Comparison of ENCODE assay signal across 13 cellular contexts in the genomic region with DNA sequence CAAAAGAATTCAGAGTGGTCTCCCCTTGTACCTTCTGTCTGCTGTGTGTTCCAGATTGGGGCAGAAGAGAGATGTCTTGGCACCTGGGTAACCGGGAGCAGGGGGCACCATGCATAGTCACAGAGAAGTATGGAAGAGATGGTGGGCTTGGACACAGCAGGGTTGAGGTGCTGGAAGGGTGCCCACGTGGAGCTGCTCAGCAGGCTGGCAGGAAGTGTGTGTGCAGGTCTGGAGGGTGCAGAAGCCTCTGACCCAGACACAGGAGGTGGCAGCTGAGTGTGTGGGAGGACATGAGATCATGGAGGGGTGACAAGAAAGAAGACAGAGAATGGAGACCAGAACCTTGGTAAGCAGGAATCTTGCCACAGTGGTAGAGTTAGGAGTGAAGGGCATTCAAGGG. TPM values are rescaled to one million over a fixed set of nuclear protein-coding genes. Genes with fewer than 3 reads are reported as not detected.
DNase-seq lines count a peak whose midpoint lies in the region; ATAC-seq and TF ChIP-seq lines count a peak whose summit lies in the region.
"Had no signal": no experiment of that assay in that cellular context is flagged by ENCODE, and none has a peak within 500 bp of the region (broad histone marks: within the 10 kb centered on the region; RNA-seq: fewer than 3 reads in every experiment).

No MANE protein-coding gene starts in this region.

- peak overlapping the region; percentile 29 for H3K18ac ChIP-seq in trophoblast cell (ENCODE audit: low read length)

- H2BK12ac ChIP-seq in trophoblast cell (ENCODE audit: low read length): peak overlapping the region; percentile 72

- no peak overlapping the region for H3K4me2 ChIP-seq in trophoblast cell (ENCODE audit: low read length)

- H3K4me3 ChIP-seq in CD8-positive, alpha-beta T cell (ENCODE audit: low read depth, low read length): no peak overlapping the region
- H3K4me3 ChIP-seq in trophoblast cell (ENCODE audit: low read depth, low read length) (no peak overlapping the region), ovary (no peak overlapping the region), brain microvascular endothelial cell (ENCODE audit: low read depth, low read length) (no peak overlapping the region)
- H3K4me3 ChIP-seq: adrenal gland, skin epidermis had no signal

- H3K14ac ChIP-seq in trophoblast cell (ENCODE audit: low read length): peak overlapping the region; percentile 18

- TF ChIP-seq EP300 in ovary (IDR thresholded peaks at IDR 0.05): no peak

- TF ChIP-seq POLR2A in ovary (IDR thresholded peaks at IDR 0.05): no peak

- peak overlapping the region; percentile 17 for H2AFZ ChIP-seq in trophoblast cell (ENCODE audit: insufficient read depth, low read length, poor library complexity)

- no peak overlapping the region for H4K12ac ChIP-seq in trophoblast cell (ENCODE audit: low read depth, low read length)

- POLR2A ChIA-PET in CD8-positive, alpha-beta T cell (lab: Charles Lee): no interaction called here

- H3K36me3 Mint-ChIP-seq in CD8-positive, alpha-beta T cell: no peaks in the 10 kb centered on the region

- in situ Hi-C loops in brain microvascular endothelial cell (cut with HindIII; ENCODE audit: low pct_ligation_motif_present, low sequenced_read_pairs): no loop called here

- H3K23ac ChIP-seq in trophoblast cell (ENCODE audit: low read length): no peak overlapping the region

- CTCF ChIA-PET in CD8-positive, alpha-beta T cell (lab: Charles Lee): interaction anchor here (0.9 kb wide), 1 partner anchor 180 kb away, joined by 3 read pairs; no protein-coding TSS in a partner anchor

- no peaks in the 10 kb centered on the region for H3K36me3 ChIP-seq in CD8-positive, alpha-beta T cell (ENCODE audit: insufficient read depth, low read length)
- H3K36me3 ChIP-seq in trophoblast cell (ENCODE audit: control insufficient read depth in 1 of 2, insufficient read depth in 2 of 2, low read length in 2 of 2): no peaks in the 10 kb centered on the region
- no peaks in the 10 kb centered on the region for H3K36me3 ChIP-seq in ovary
- no peaks in the 10 kb centered on the region for H3K36me3 ChIP-seq in brain microvascular endothelial cell (replicated peaks)
- H3K36me3 ChIP-seq: adrenal gland had no signal

- no CpG with 5 or more reads among the region's 2 CpGs for WGBS in trophoblast cell (ENCODE audit: extremely low coverage, insufficient coverage, insufficient read length)
- 36 to 73% (median 63%) methylated on average over 2 of the region's 2 CpGs for WGBS in ovary, 3 donors

- intact Hi-C loops in CD8-positive, alpha-beta T cell (cut with DNase I, micrococcal nuclease): loop anchor here in 1 of 2 experiments (5.0 kb wide), 1 partner anchor 82 kb away; no protein-coding TSS in a partner anchor
- intact Hi-C loops in ovary (cut with DNase I): no loop called here

- H3K79me2 ChIP-seq in trophoblast cell (ENCODE audit: control insufficient read depth, insufficient read depth, low read length, poor library complexity): peaks cover 3% of the 10 kb centered on the region

- H4K91ac ChIP-seq in trophoblast cell (ENCODE audit: low read depth, low read length): peak overlapping the region; percentile 63

- H3K4me1 Mint-ChIP-seq in CD8-positive, alpha-beta T cell (ENCODE audit: low read depth): peaks cover 22% of the 10 kb centered on the region

- no peaks in the 10 kb centered on the region for H3K27me3 Mint-ChIP-seq in CD8-positive, alpha-beta T cell (ENCODE audit: low read depth)

- ATAC-seq in CD8-positive, alpha-beta T cell: no peak
- ATAC-seq in HG03378 (IDR thresholded peaks at IDR 0.05; ENCODE audit: unreplicated experiment) (peak; percentile 48), GM21723 (IDR thresholded peaks at IDR 0.05; ENCODE audit: unreplicated experiment) (no peak), GM18861 (IDR thresholded peaks at IDR 0.05; ENCODE audit: unreplicated experiment) (no peak)

- no peak overlapping the region for H3K27ac ChIP-seq in CD8-positive, alpha-beta T cell (ENCODE audit: low read depth, low read length)
- no peak overlapping the region for H3K27ac ChIP-seq in trophoblast cell (ENCODE audit: low read depth, low read length)
- H3K27ac ChIP-seq in ovary: no peak overlapping the region
- H3K27ac ChIP-seq in brain microvascular endothelial cell: no peak overlapping the region
- H3K27ac ChIP-seq: adrenal gland, KMS-11 had no signal

- H3K4ac ChIP-seq in trophoblast cell (ENCODE audit: low read depth, low read length): peak overlapping the region; percentile 34

- H3K79me1 ChIP-seq in trophoblast cell (ENCODE audit: low read length): peaks cover 19% of the 10 kb centered on the region

- no peaks in the 10 kb centered on the region for H3K27me3 ChIP-seq in CD8-positive, alpha-beta T cell (ENCODE audit: insufficient read depth, low read length)
- H3K27me3 ChIP-seq in trophoblast cell (ENCODE audit: insufficient read depth, low read length): no peaks in the 10 kb centered on the region
- H3K27me3 ChIP-seq in ovary: no peaks in the 10 kb centered on the region
- H3K27me3 ChIP-seq in brain microvascular endothelial cell (replicated peaks): no peaks in the 10 kb centered on the region
- H3K27me3 ChIP-seq: adrenal gland had no signal

- no peaks in the 10 kb centered on the region for H3K9me3 ChIP-seq in CD8-positive, alpha-beta T cell (ENCODE audit: low read length)
- no peaks in the 10 kb centered on the region for H3K9me3 ChIP-seq in trophoblast cell (ENCODE audit: insufficient read depth, low read depth, low read length)
- no peaks in the 10 kb centered on the region for H3K9me3 ChIP-seq in ovary
- H3K9me3 ChIP-seq: adrenal gland had no signal

- H2BK5ac ChIP-seq in trophoblast cell (ENCODE audit: low read depth, low read length, poor library complexity): no peak overlapping the region

- DNase-seq in CD8-positive, alpha-beta T cell: no peak
- peak; percentile 42 for DNase-seq in activated CD8-positive, alpha-beta memory T cell treated with anti-CD3 and anti-CD28 coated beads, Interleukin-2, amount 50 U/mL, for 4 hours
- no peak for DNase-seq in trophoblast cell
- DNase-seq in ovary: no peak
- no peak for DNase-seq in brain microvascular endothelial cell
- DNase-seq: effector CD8-positive, alpha-beta T cell; NCI-H526 had no signal

- H3K4me3 Mint-ChIP-seq in CD8-positive, alpha-beta T cell: no peak overlapping the region

- no peak overlapping the region for H3K9ac ChIP-seq in trophoblast cell (ENCODE audit: low read length)
- H3K9ac ChIP-seq: KMS-11 had no signal

- peaks cover 16% of the 10 kb centered on the region for H3K4me1 ChIP-seq in CD8-positive, alpha-beta T cell (ENCODE audit: insufficient read depth, low read length)
- H3K4me1 ChIP-seq in trophoblast cell (ENCODE audit: control insufficient read depth in 1 of 2, insufficient read depth in 2 of 2, low read length in 2 of 2) (peaks cover 10 to 14% of the 10 kb centered on the region in 2 experiments), ovary (ENCODE audit: insufficient read depth) (peaks cover 2% of the 10 kb centered on the region)
- H3K4me1 ChIP-seq: adrenal gland had no signal

- H4K8ac ChIP-seq in trophoblast cell (ENCODE audit: low read depth, low read length): peak overlapping the region; percentile 13

- H2BK120ac ChIP-seq in trophoblast cell (ENCODE audit: insufficient read depth, low read length, poor library complexity): peak overlapping the region; percentile 26

- peak overlapping the region; percentile 57 for H2AK5ac ChIP-seq in trophoblast cell (ENCODE audit: low read length)

- peak overlapping the region; percentile 8 for H3K27ac Mint-ChIP-seq in CD8-positive, alpha-beta T cell

- no peak for TF ChIP-seq CTCF in CD8-positive, alpha-beta T cell (IDR thresholded peaks at IDR 0.05)
- TF ChIP-seq CTCF in ovary (IDR thresholded peaks at IDR 0.05) (no peak), brain microvascular endothelial cell (IDR thresholded peaks at IDR 0.05; ENCODE audit: low read depth, low read length, missing control alignments) (no peak)

- no peaks in the 10 kb centered on the region for H3K9me3 Mint-ChIP-seq in CD8-positive, alpha-beta T cell

RNA-seq across cellular contexts. Expression of a gene that starts 42.3 kb away (rescaled TPM):
- total RNA-seq in CD8-positive, alpha-beta T cell: 10 to 100 TPM; 69.8 TPM
- 157 and 165 TPM in 2 replicates for polyA plus RNA-seq in trophoblast cell (2013)
- total RNA-seq in ovary: 10 to 100 TPM in 3 of 7 donors, 1 to 10 TPM in 4; 2.5 to 21.6 (median 6.2) TPM
- polyA plus RNA-seq in ovary: 10 to 100 TPM in 1 of 2 donors, 1 to 10 TPM in 1; 5.4 to 11.2 TPM
